Comparison of ENCODE assay signal across 23 cellular contexts in the genomic region with DNA sequence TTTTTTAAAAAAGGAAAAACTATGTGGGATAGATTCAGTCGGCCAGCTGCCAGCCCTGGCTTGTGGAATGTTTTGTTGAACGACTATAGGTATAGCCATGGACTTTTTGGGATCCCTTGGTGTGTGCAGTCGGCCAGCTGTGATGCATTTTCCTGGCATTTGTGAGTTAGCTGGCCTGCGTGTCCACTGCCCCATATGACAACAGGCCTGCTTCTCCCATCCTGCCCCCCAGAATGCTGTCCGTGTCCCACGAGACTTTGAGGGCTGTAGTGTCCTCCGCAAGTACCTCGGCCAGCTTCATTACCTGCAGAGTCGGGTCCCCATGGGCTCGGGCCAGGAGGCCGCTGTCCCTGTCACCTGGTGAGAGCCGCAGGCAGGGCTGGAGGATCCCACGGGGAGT. TPM values are rescaled to one million over a fixed set of nuclear protein-coding genes. Genes with fewer than 3 reads are reported as not detected.
DNase-seq lines count a peak whose midpoint lies in the region; ATAC-seq and TF ChIP-seq lines count a peak whose summit lies in the region.
"Had no signal": no experiment of that assay in that cellular context is flagged by ENCODE, and none has a peak within 500 bp of the region (broad histone marks: within the 10 kb centered on the region; RNA-seq: fewer than 3 reads in every experiment).

No MANE protein-coding gene starts in this region.

- peak overlapping the region in 7 of 10 donors; percentile 21 to 61 (median 50) for H3K27ac ChIP-seq in heart right ventricle
- H3K27ac ChIP-seq in skeletal muscle tissue (ENCODE audit: low read depth, low read length) = no peak overlapping the region
- H3K27ac ChIP-seq: brain microvascular endothelial cell, SJCRH30 had no signal

- peak overlapping the region in 2 of 3 donors; percentile 33 to 51 for H3K9ac ChIP-seq in skeletal muscle tissue (ENCODE audit: low read depth in 1 of 3, low read length in 3 of 3)

- intact Hi-C loops in Right ventricle myocardium superior (cut with DNase I) = no loop called here
- intact Hi-C loops in cardiac septum (cut with DNase I) = no loop called here
- intact Hi-C loops in heart right ventricle (cut with DNase I) = no loop called here

- no peaks in the 10 kb centered on the region for H3K9me3 ChIP-seq in heart right ventricle
- no peaks in the 10 kb centered on the region for H3K9me3 ChIP-seq in skeletal muscle tissue (ENCODE audit: control insufficient read depth in 3 of 3, low read length in 3 of 3)
- H3K9me3 ChIP-seq: BLaER1 treated with 17β-estradiol and CSF1 and Interleukin-3, amounts not matched to agents 10 nM and 100 nM; SJCRH30 had no signal

- no peak for ATAC-seq in Right ventricle myocardium superior (ENCODE audit: poor library complexity)
- no peak for ATAC-seq in heart right ventricle
- ATAC-seq: activated CD8-positive, alpha-beta T cell treated with anti-CD3 and anti-CD28 coated beads for 36 hours; natural killer cell treated with Interleukin-12 subunit alpha and Interleukin-12 subunit beta and Interleukin-15 and Interleukin-18, amount 100 ng/mL, for 72 hours; T-helper 17 cell; WTC11 had no signal

- DNase-seq in Right ventricle myocardium superior (peak; percentile 46), cardiac septum (ENCODE audit: low spot score) (no peak), heart right ventricle (no peak), islet precursor cell (no peak), activated gamma-delta T cell (lab: John Stamatoyannopoulos, UW) (no peak), glomerular visceral epithelial cell (ENCODE audit: extremely low spot score) (no peak)
- DNase-seq in activated CD4-positive, CD25-positive, alpha-beta regulatory T cell treated with anti-CD3 and anti-CD28 coated beads, Interleukin-2, amount 50 U/mL, for 72 hours = no peak
- DNase-seq: activated CD8-positive, alpha-beta T cell treated with anti-CD3 and anti-CD28 coated beads for 36 hours; activated naive CD4-positive, alpha-beta T cell treated with anti-CD3 and anti-CD28 coated beads, Interleukin-2, amount 50 U/mL, for 16 hours; activated T-cell treated with anti-CD3 and anti-CD28 coated beads, Interleukin-2, amount 50 U/mL, for 24 hours; brain microvascular endothelial cell; GF-D8; HFFc6; NCI-H1105; NCI-H2107; NCI-H524; SJCRH30; stimulated activated naive CD4-positive, alpha-beta T cell treated with Interleukin-2 at 50 U/mL for 16 hours; T-helper 17 cell had no signal

- H3K4me3 ChIP-seq in heart right ventricle (no peak overlapping the region), skeletal muscle tissue (ENCODE audit: low read length in 3 of 3) (no peak overlapping the region)
- H3K4me3 ChIP-seq: BLaER1 treated with 17β-estradiol and CSF1 and Interleukin-3, amounts not matched to agents 10 nM and 100 nM; SJCRH30 had no signal

- no peak for TF ChIP-seq CTCF in heart right ventricle (IDR thresholded peaks at IDR 0.05)

- H3K27me3 ChIP-seq in heart right ventricle (no peaks in the 10 kb centered on the region), skeletal muscle tissue (ENCODE audit: control insufficient read depth in 3 of 3, insufficient read depth in 3 of 3, low read length in 3 of 3) (no peaks in the 10 kb centered on the region)
- H3K27me3 ChIP-seq: BLaER1 treated with 17β-estradiol and CSF1 and Interleukin-3, amounts not matched to agents 10 nM and 100 nM; brain microvascular endothelial cell; SJCRH30 had no signal

- H3K4me1 ChIP-seq in heart right ventricle (peaks cover 5 to 22% (median 17%) of the 10 kb centered on the region in 9 donors), skeletal muscle tissue (ENCODE audit: control insufficient read depth in 3 of 3, insufficient read depth in 3 of 3, low read length in 3 of 3) (peaks cover 11 to 16% (median 12%) of the 10 kb centered on the region in 3 donors)
- H3K4me1 ChIP-seq: SJCRH30 had no signal

- 80 to 81% methylated on average over 13 of the region's 13 CpGs for WGBS in heart right ventricle, 2 donors

- H3K36me3 ChIP-seq in heart right ventricle = peaks cover 0 to 85% (median 24%) of the 10 kb centered on the region in 9 donors
- peaks cover 35 to 47% (median 38%) of the 10 kb centered on the region in 3 donors for H3K36me3 ChIP-seq in skeletal muscle tissue (ENCODE audit: control insufficient read depth in 3 of 3, insufficient read depth in 3 of 3, low read length in 3 of 3)

RNA-seq across cellular contexts. Expression of a gene that starts 23.6 kb away (rescaled TPM):
- total RNA-seq in Right ventricle myocardium superior (19.0 TPM), cardiac septum (24.0 TPM), heart right ventricle (10 to 100 TPM; 16.4 to 23.4 (median 19.6) TPM), skeletal muscle tissue (17.2 TPM)
- polyA plus RNA-seq in heart right ventricle = 10 to 100 TPM in 1 of 2 donors, 1 to 10 TPM in 1; 9.2 to 23.0 TPM
